In genomic region chr11:58622344-58622743, GRCh38 we compare ENCODE assay signal across 13 cellular contexts. TPM values are rescaled to one million over a fixed set of nuclear protein-coding genes. Genes with fewer than 3 reads are reported as not detected.
DNase-seq lines count a peak whose midpoint lies in the region; ATAC-seq and TF ChIP-seq lines count a peak whose summit lies in the region.
"Had no signal": no experiment of that assay in that cellular context is flagged by ENCODE, and none has a peak within 500 bp of the region (broad histone marks: within the 10 kb centered on the region; RNA-seq: fewer than 3 reads in every experiment).

Gene CNTF (plus strand): TSS chr11:58622665. CDS start chr11:58622753, 88 bp downstream.

- H3K36me3 ChIP-seq in heart left ventricle (peaks cover 0 to 88% (median 74%) of the 10 kb centered on the region in 9 donors), stomach smooth muscle (ENCODE audit: control insufficient read depth in 2 of 2, insufficient read depth in 2 of 2, low read length in 2 of 2) (peaks cover 20 to 29% of the 10 kb centered on the region in 2 donors)

- peaks cover 45% of the 10 kb centered on the region for H3K4me1 Mint-ChIP-seq in activated naive CD4-positive, alpha-beta T cell treated with anti-CD3 and anti-CD28 coated beads, Interleukin-2, amount 50 U/mL, for 24 hours
- peaks cover 8% of the 10 kb centered on the region for H3K4me1 Mint-ChIP-seq in activated T-helper 17 cell treated with anti-CD3 and anti-CD28 coated beads, Interleukin-2, amount 50 U/mL, for 72 hours

- H3K9me3 ChIP-seq in heart left ventricle: no peaks in the 10 kb centered on the region
- H3K9me3 ChIP-seq in stomach smooth muscle (ENCODE audit: control insufficient read depth in 2 of 2, low read length in 2 of 2): no peaks in the 10 kb centered on the region
- H3K9me3 ChIP-seq: BLaER1 treated with 17β-estradiol and CSF1 and Interleukin-3, amounts not matched to agents 10 nM and 100 nM had no signal

- no peak for TF ChIP-seq POLR2A in heart left ventricle (IDR thresholded peaks at IDR 0.05)

- no peaks in the 10 kb centered on the region for H3K27me3 Mint-ChIP-seq in activated naive CD4-positive, alpha-beta T cell treated with anti-CD3 and anti-CD28 coated beads, Interleukin-2, amount 50 U/mL, for 24 hours
- no peaks in the 10 kb centered on the region for H3K27me3 Mint-ChIP-seq in activated T-helper 17 cell treated with anti-CD3 and anti-CD28 coated beads, Interleukin-2, amount 50 U/mL, for 72 hours
- H3K27me3 Mint-ChIP-seq: stimulated activated memory B cell treated with anti-CD40 and anti-IgM and Interleukin-4, amounts not matched to agents 10 μg/mL and 1 μg/mL and 100 μg/mL, for 72 hours had no signal

- WGBS in heart left ventricle, 4 donors: 59 to 65% (median 61%) methylated on average over 2 of the region's 2 CpGs

- intact Hi-C loops in heart left ventricle (cut with DNase I): loop anchor here in 1 of 10 donors (5.0 kb wide), 1 partner anchor 45 kb away; the partner anchor contains the start of genes LPXN and ZFP91

- no peak for TF ChIP-seq CTCF in heart left ventricle (IDR thresholded peaks at IDR 0.05)
- TF ChIP-seq CTCF in omental fat pad (IDR thresholded peaks at IDR 0.05): no peak

- H3K27ac Mint-ChIP-seq in activated naive CD4-positive, alpha-beta T cell treated with anti-CD3 and anti-CD28 coated beads, Interleukin-2, amount 50 U/mL, for 24 hours: peak within 1 kb of the TSS; percentile 66
- peak within 1 kb of the TSS; percentile 23 for H3K27ac Mint-ChIP-seq in activated T-helper 17 cell treated with anti-CD3 and anti-CD28 coated beads, Interleukin-2, amount 50 U/mL, for 72 hours
- H3K27ac Mint-ChIP-seq: stimulated activated memory B cell treated with anti-CD40 and anti-IgM and Interleukin-4, amounts not matched to agents 10 μg/mL and 1 μg/mL and 100 μg/mL, for 72 hours had no signal

- H3K9me3 Mint-ChIP-seq in activated naive CD4-positive, alpha-beta T cell treated with anti-CD3 and anti-CD28 coated beads, Interleukin-2, amount 50 U/mL, for 24 hours: no peaks in the 10 kb centered on the region
- H3K9me3 Mint-ChIP-seq in activated T-helper 17 cell treated with anti-CD3 and anti-CD28 coated beads, Interleukin-2, amount 50 U/mL, for 72 hours: no peaks in the 10 kb centered on the region
- H3K9me3 Mint-ChIP-seq: stimulated activated memory B cell treated with anti-CD40 and anti-IgM and Interleukin-4, amounts not matched to agents 10 μg/mL and 1 μg/mL and 100 μg/mL, for 72 hours had no signal

- H3K4me1 ChIP-seq in heart left ventricle: peaks cover 0 to 45% (median 21%) of the 10 kb centered on the region in 12 donors
- H3K4me1 ChIP-seq in stomach smooth muscle (ENCODE audit: control insufficient read depth, insufficient read depth, low read length): no peaks in the 10 kb centered on the region

- ATAC-seq in activated T-helper 17 cell treated with anti-CD3 and anti-CD28 coated beads, Interleukin-2, amount 50 U/mL, for 72 hours (replicated peaks): no peak
- ATAC-seq in heart left ventricle (peak; percentile 52 to 71 (median 64)), omental fat pad (ENCODE audit: low FRiP score) (no peak)
- ATAC-seq: stimulated activated memory B cell treated with anti-CD40 and anti-IgM and Interleukin-4, amounts not matched to agents 10 μg/mL and 1 μg/mL and 100 μg/mL, for 72 hours had no signal

- H3K4me3 ChIP-seq in heart left ventricle: no peak within 1 kb of the TSS
- H3K4me3 ChIP-seq in stomach smooth muscle (ENCODE audit: low read length in 2 of 2): no peak within 1 kb of the TSS
- H3K4me3 ChIP-seq: BLaER1 treated with 17β-estradiol and CSF1 and Interleukin-3, amounts not matched to agents 10 nM and 100 nM had no signal

- peak within 1 kb of the TSS in 2 of 12 donors; percentile 4 to 17 for H3K27ac ChIP-seq in heart left ventricle
- H3K27ac ChIP-seq in stomach smooth muscle (ENCODE audit: low read length): peak within 1 kb of the TSS; percentile 20
- H3K27ac ChIP-seq: BLaER1 treated with 17β-estradiol and CSF1 and Interleukin-3, amounts not matched to agents 10 nM and 100 nM had no signal

- H3K36me3 Mint-ChIP-seq in activated naive CD4-positive, alpha-beta T cell treated with anti-CD3 and anti-CD28 coated beads, Interleukin-2, amount 50 U/mL, for 24 hours: peaks cover 32% of the 10 kb centered on the region
- H3K36me3 Mint-ChIP-seq in activated T-helper 17 cell treated with anti-CD3 and anti-CD28 coated beads, Interleukin-2, amount 50 U/mL, for 72 hours (ENCODE audit: low read depth): peaks cover 100% of the 10 kb centered on the region

- H3K27me3 ChIP-seq in heart left ventricle (no peaks in the 10 kb centered on the region), stomach smooth muscle (ENCODE audit: control insufficient read depth in 1 of 2, insufficient read depth in 2 of 2, low read length in 2 of 2) (no peaks in the 10 kb centered on the region)
- H3K27me3 ChIP-seq: BLaER1 treated with 17β-estradiol and CSF1 and Interleukin-3, amounts not matched to agents 10 nM and 100 nM had no signal

- no peak for DNase-seq in activated naive CD4-positive, alpha-beta T cell treated with anti-CD3 and anti-CD28 coated beads, Interleukin-2, amount 50 U/mL, for 16 hours
- DNase-seq in heart left ventricle (no peak), omental fat pad (ENCODE audit: low spot score) (no peak), NCI-H2081 (lab: John Stamatoyannopoulos, UW) (no peak), cerebellar nuclear complex (lab: John Stamatoyannopoulos, UW) (no peak)
- DNase-seq: activated CD4-positive, CD25-positive, alpha-beta regulatory T cell; amniotic stem cell; SHP77 had no signal

- H3K4me3 Mint-ChIP-seq in activated naive CD4-positive, alpha-beta T cell treated with anti-CD3 and anti-CD28 coated beads, Interleukin-2, amount 50 U/mL, for 24 hours: peak within 1 kb of the TSS; percentile 15
- H3K4me3 Mint-ChIP-seq in activated T-helper 17 cell treated with anti-CD3 and anti-CD28 coated beads, Interleukin-2, amount 50 U/mL, for 72 hours: no peak within 1 kb of the TSS
- H3K4me3 Mint-ChIP-seq: stimulated activated memory B cell treated with anti-CD40 and anti-IgM and Interleukin-4, amounts not matched to agents 10 μg/mL and 1 μg/mL and 100 μg/mL, for 72 hours had no signal

- H3K9ac ChIP-seq in stomach smooth muscle (ENCODE audit: low read length in 2 of 2): peak within 1 kb of the TSS in 1 of 2 donors; percentile 13
- H3K9ac ChIP-seq: BLaER1 treated with 17β-estradiol and CSF1 and Interleukin-3, amounts not matched to agents 10 nM and 100 nM had no signal

RNA-seq across cellular contexts. Expression of gene CNTF, which starts in this region (rescaled TPM):
- total RNA-seq in activated T-helper 17 cell treated with anti-CD3 and anti-CD28 coated beads, Interleukin-2, amount 50 U/mL, for 72 hours: 1 to 10 TPM; 4.1 to 5.5 TPM
- total RNA-seq in heart left ventricle (1 to 10 TPM in 3 of 9 donors, under 1 TPM in 6; 0.71 to 1.5 (median 0.96) TPM), omental fat pad (1 to 10 TPM; 2.1 to 2.5 (median 2.4) TPM)
- 1 to 10 TPM in 1 of 2 donors, under 1 TPM in 1; 0.19 to 1.0 TPM for polyA plus RNA-seq in heart left ventricle

Comparison
In these comparisons a context has a peak if more than half of its experiments do, and no peak if none do; other contexts are left out.
1. ATAC-seq: peak in heart left ventricle (4 of 4); none in activated T-helper 17 cell treated with anti-CD3 and anti-CD28 coated beads, Interleukin-2, amount 50 U/mL, for 72 hours (single experiment) and omental fat pad (single experiment).